ENCODE assay signal across 7 cellular contexts in the genomic region with DNA sequence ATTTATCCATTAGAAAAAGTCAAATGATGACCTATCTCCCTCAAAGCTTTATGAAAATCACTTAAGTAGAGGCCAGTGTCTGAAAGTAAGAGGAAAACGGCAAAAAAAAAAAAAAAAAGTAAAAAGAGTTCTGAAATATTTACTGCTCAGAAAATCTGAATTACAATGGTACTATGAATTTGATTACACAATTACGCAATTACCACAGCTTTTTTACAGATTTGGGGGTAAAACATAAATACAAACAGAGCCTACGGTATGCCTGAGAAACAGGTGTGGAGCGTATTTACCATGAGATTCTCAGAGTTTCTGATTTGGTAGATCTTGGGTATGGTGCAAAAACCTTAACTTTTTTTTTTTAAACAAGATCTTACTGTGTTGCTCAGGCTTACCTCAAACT.
"Had no signal": no experiment of that assay in that cellular context is flagged by ENCODE, and none has a peak within 500 bp of the region (broad histone marks: within the 10 kb centered on the region; RNA-seq: fewer than 3 reads in every experiment).

No MANE protein-coding gene starts in this region.

- H3K4me2 ChIP-seq: KMS-11 had no signal

- FAIRE-seq: HepG2, HTR-8/SVneo had no signal

- H3K9ac ChIP-seq: KMS-11 had no signal

- H3K4me3 Mint-ChIP-seq: IgD-negative memory B cell had no signal

- H3K27ac Mint-ChIP-seq: IgD-negative memory B cell had no signal

- DNase-seq: KBM-7, KG1 had no signal

- H3K27ac ChIP-seq: HL-60, KMS-11 had no signal

- H3K36me3 Mint-ChIP-seq: IgD-negative memory B cell had no signal

- H3K4me1 Mint-ChIP-seq: IgD-negative memory B cell had no signal

- ATAC-seq: HepG2 had no signal
